17 cellular contexts compared by ENCODE assay signal in genomic region chr20:44109951-44110361, GRCh38.
DNase-seq lines count a peak whose midpoint lies in the region; ATAC-seq and TF ChIP-seq lines count a peak whose summit lies in the region.
"Had no signal": no experiment of that assay in that cellular context is flagged by ENCODE, and none has a peak within 500 bp of the region (broad histone marks: within the 10 kb centered on the region; RNA-seq: fewer than 3 reads in every experiment).

No MANE protein-coding gene starts in this region.

- H3K9me3 ChIP-seq in cardiac muscle cell (ENCODE audit: low read depth) (no peaks in the 10 kb centered on the region), testis (no peaks in the 10 kb centered on the region), GM23248 (ENCODE audit: low read depth) (no peaks in the 10 kb centered on the region)

- peaks cover 2% of the 10 kb centered on the region for H3K9me3 Mint-ChIP-seq in activated CD8-positive, alpha-beta memory T cell treated with anti-CD3 and anti-CD28 coated beads, Interleukin-2, amount 10 ng/mL, durations not matched to agents 7 days and 5 days (ENCODE audit: low read depth)

- no peak overlapping the region for H3K4me3 ChIP-seq in cardiac muscle cell
- H3K4me3 ChIP-seq in testis = no peak overlapping the region
- H3K4me3 ChIP-seq in GM23248 = no peak overlapping the region
- H3K4me3 ChIP-seq: A549 had no signal

- H3F3A ChIP-seq in GM23248 (ENCODE audit: insufficient read depth) = no peaks in the 10 kb centered on the region

- peaks cover 18% of the 10 kb centered on the region for H3K36me3 ChIP-seq in cardiac muscle cell
- no peaks in the 10 kb centered on the region for H3K36me3 ChIP-seq in testis (ENCODE audit: low read depth, missing control alignments)
- no peaks in the 10 kb centered on the region for H3K36me3 ChIP-seq in GM23248 (ENCODE audit: low read depth)

- H3K27ac ChIP-seq in cardiac muscle cell = peak overlapping the region; percentile 32
- H3K27ac ChIP-seq in testis = no peak overlapping the region
- H3K27ac ChIP-seq in GM23248 = no peak overlapping the region
- H3K27ac ChIP-seq: A549 had no signal

- peak; percentile 37 for DNase-seq in activated CD8-positive, alpha-beta memory T cell treated with anti-CD3 and anti-CD28 coated beads for 24 hours
- DNase-seq in activated CD8-positive, alpha-beta memory T cell treated with anti-CD3 and anti-CD28 coated beads, Interleukin-2, amount 10 ng/mL, durations not matched to agents 7 days and 5 days = no peak
- peak; percentile 18 for DNase-seq in SW480 (ENCODE audit: low spot score)
- peak in 1 of 2 donors; percentile 74 for DNase-seq in cardiac muscle cell (ENCODE audit: low read depth in 1 of 2, low spot score in 1 of 2)
- peak; percentile 25 for DNase-seq in testis
- DNase-seq in NCI-H1092 treated with DMSO at 0.1 percent for 48 hours (lab: John Stamatoyannopoulos, UW) = no peak
- DNase-seq in GM23248 = no peak
- DNase-seq in HEK293T (ENCODE audit: extremely low spot score) = no peak
- DNase-seq: activated CD4-positive, alpha-beta memory T cell treated with anti-CD3 and anti-CD28 coated beads for 36 hours; activated naive CD4-positive, alpha-beta T cell treated with anti-CD3 and anti-CD28 coated beads, Interleukin-2, amount 10 ng/mL, durations not matched to agents 7 days and 5 days; DMS79 treated with DMSO at 0.1 percent for 48 hours; midbrain; NCI-H1417; NCI-H774; substantia nigra had no signal

- H3K4me1 ChIP-seq in cardiac muscle cell (ENCODE audit: low read depth) (peaks cover 3% of the 10 kb centered on the region), testis (no peaks in the 10 kb centered on the region), GM23248 (ENCODE audit: insufficient read depth) (no peaks in the 10 kb centered on the region)
- H3K4me1 ChIP-seq: A549 had no signal

- no peak overlapping the region for H3K9ac ChIP-seq in GM23248

- no peaks in the 10 kb centered on the region for H3K79me2 ChIP-seq in GM23248 (ENCODE audit: insufficient read depth)

- peaks cover 45% of the 10 kb centered on the region for H3K27me3 Mint-ChIP-seq in activated CD8-positive, alpha-beta memory T cell treated with anti-CD3 and anti-CD28 coated beads, Interleukin-2, amount 10 ng/mL, durations not matched to agents 7 days and 5 days

- no peak overlapping the region for H3K4me2 ChIP-seq in GM23248 (ENCODE audit: unreplicated experiment)
- H3K4me2 ChIP-seq: A549 had no signal

- POLR2A ChIA-PET in HEK293T (lab: Yijun Ruan, JAX) = no interaction called here

- H3K4me3 Mint-ChIP-seq in activated CD8-positive, alpha-beta memory T cell treated with anti-CD3 and anti-CD28 coated beads, Interleukin-2, amount 10 ng/mL, durations not matched to agents 7 days and 5 days = no peak overlapping the region
- H3K4me3 Mint-ChIP-seq: activated CD4-positive, alpha-beta memory T cell treated with anti-CD3 and anti-CD28 coated beads for 36 hours; activated naive CD4-positive, alpha-beta T cell treated with anti-CD3 and anti-CD28 coated beads, Interleukin-2, amount 10 ng/mL, durations not matched to agents 7 days and 5 days; dendritic cell treated with granulocyte-macrophage colony-stimulating factor and Interleukin-4, amounts not matched to agents 40 ng/mL and 50 ng/mL, for 4 days had no signal

- no peaks in the 10 kb centered on the region for H3K36me3 Mint-ChIP-seq in activated CD8-positive, alpha-beta memory T cell treated with anti-CD3 and anti-CD28 coated beads, Interleukin-2, amount 10 ng/mL, durations not matched to agents 7 days and 5 days
- H3K36me3 Mint-ChIP-seq: activated naive CD4-positive, alpha-beta T cell treated with anti-CD3 and anti-CD28 coated beads, Interleukin-2, amount 10 ng/mL, durations not matched to agents 7 days and 5 days had no signal

- no peak for TF ChIP-seq POLR2A in testis (IDR thresholded peaks at IDR 0.05)

- ATAC-seq in activated CD8-positive, alpha-beta memory T cell treated with anti-CD3 and anti-CD28 coated beads, Interleukin-2, amount 10 ng/mL, durations not matched to agents 7 days and 5 days = no peak

- H3K27me3 ChIP-seq in cardiac muscle cell = no peaks in the 10 kb centered on the region
- no peaks in the 10 kb centered on the region for H3K27me3 ChIP-seq in testis
- H3K27me3 ChIP-seq in GM23248 (replicated peaks; ENCODE audit: insufficient read depth) = no peaks in the 10 kb centered on the region

- 44 to 58% methylated on average over 5 of the region's 5 CpGs for WGBS in testis, 2 donors
- 29 to 39% methylated on average over 5 of the region's 5 CpGs for WGBS in GM23248 (ENCODE audit: low coverage in 1 of 2, low lambda C conversion rate in 2 of 2, missing lambda C conversion rate in 2 of 2), 2 experiments

- H3K4me1 Mint-ChIP-seq in activated CD8-positive, alpha-beta memory T cell treated with anti-CD3 and anti-CD28 coated beads, Interleukin-2, amount 10 ng/mL, durations not matched to agents 7 days and 5 days = no peaks in the 10 kb centered on the region

- no peak overlapping the region for H3K27ac Mint-ChIP-seq in activated CD8-positive, alpha-beta memory T cell treated with anti-CD3 and anti-CD28 coated beads, Interleukin-2, amount 10 ng/mL, durations not matched to agents 7 days and 5 days
- H3K27ac Mint-ChIP-seq: activated CD4-positive, alpha-beta memory T cell treated with anti-CD3 and anti-CD28 coated beads for 36 hours; activated naive CD4-positive, alpha-beta T cell treated with anti-CD3 and anti-CD28 coated beads, Interleukin-2, amount 10 ng/mL, durations not matched to agents 7 days and 5 days; dendritic cell treated with granulocyte-macrophage colony-stimulating factor and Interleukin-4, amounts not matched to agents 40 ng/mL and 50 ng/mL, for 4 days had no signal

- intact Hi-C loops in testis (cut with DNase I; ENCODE audit: low total_unique reads) = no loop called here

- TF ChIP-seq CTCF in cardiac muscle cell (IDR thresholded peaks at IDR 0.05; ENCODE audit: low read depth, low read length) (peak; percentile 54), testis (IDR thresholded peaks at IDR 0.05) (no peak)

- in situ Hi-C loops in GM23248 (cut with MboI) = loop anchor here (10.0 kb wide), 2 partner anchors 205 to 355 kb away; partner anchors contain the start of gene FITM2

- H4K20me1 ChIP-seq in GM23248 (ENCODE audit: insufficient read depth) = no peaks in the 10 kb centered on the region

- CTCF ChIA-PET in activated CD8-positive, alpha-beta memory T cell treated with anti-CD3 and anti-CD28 coated beads, Interleukin-2, amount 10 ng/mL, durations not matched to agents 7 days and 5 days (lab: Charles Lee) = no interaction called here
- CTCF ChIA-PET in HEK293T (lab: Yijun Ruan, JAX) = interaction anchor here (0.6 to 4.3 kb wide), 2 partner anchors 80 kb away, joined by 3 to 21 read pairs; no protein-coding TSS in a partner anchor

- no peak overlapping the region for H2AFZ ChIP-seq in GM23248

- no peaks in the 10 kb centered on the region for H3K9me2 ChIP-seq in GM23248 (ENCODE audit: insufficient read depth)

TF ChIP-seq in HEK293T, 16 proteins besides CTCF, POLR2A, EP300 and RAD21:
- TF ChIP-seq, protein P1, sequence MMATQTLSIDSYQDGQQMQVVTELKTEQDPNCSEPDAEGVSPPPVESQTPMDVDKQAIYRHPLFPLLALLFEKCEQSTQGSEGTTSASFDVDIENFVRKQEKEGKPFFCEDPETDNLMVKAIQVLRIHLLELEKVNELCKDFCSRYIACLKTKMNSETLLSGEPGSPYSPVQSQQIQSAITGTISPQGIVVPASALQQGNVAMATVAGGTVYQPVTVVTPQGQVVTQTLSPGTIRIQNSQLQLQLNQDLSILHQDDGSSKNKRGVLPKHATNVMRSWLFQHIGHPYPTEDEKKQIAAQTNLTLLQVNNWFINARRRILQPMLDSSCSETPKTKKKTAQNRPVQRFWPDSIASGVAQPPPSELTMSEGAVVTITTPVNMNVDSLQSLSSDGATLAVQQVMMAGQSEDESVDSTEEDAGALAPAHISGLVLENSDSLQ (IDR thresholded peaks at IDR 0.05) = no peak
- TF ChIP-seq ARNT (IDR thresholded peaks at IDR 0.05) (no peak), BHLHE40 (IDR thresholded peaks at IDR 0.05; ENCODE audit: borderline replicate concordance) (no peak), FOXM1 (IDR thresholded peaks at IDR 0.05; ENCODE audit: borderline replicate concordance) (no peak), L3MBTL2 (conservative IDR thresholded peaks at IDR 0.05) (no peak), SP1 (IDR thresholded peaks at IDR 0.05) (no peak), FOXA1 (IDR thresholded peaks at IDR 0.05) (no peak), LEF1 (IDR thresholded peaks at IDR 0.05; ENCODE audit: borderline replicate concordance) (no peak), HDGF (IDR thresholded peaks at IDR 0.05; ENCODE audit: borderline replicate concordance) (no peak), CTBP1 (IDR thresholded peaks at IDR 0.05; ENCODE audit: borderline replicate concordance) (no peak), FOXK2 (IDR thresholded peaks at IDR 0.05) (no peak), NFRKB (IDR thresholded peaks at IDR 0.05) (no peak), TARDBP (IDR thresholded peaks at IDR 0.05) (no peak), ZNF384 (IDR thresholded peaks at IDR 0.05) (no peak), SUZ12 (IDR thresholded peaks at IDR 0.05) (no peak), ELF4 (IDR thresholded peaks at IDR 0.05) (no peak)

Comparison
In these comparisons a context has a peak if more than half of its experiments do, and no peak if none do; other contexts are left out.
1. DNase-seq: peak in activated CD8-positive, alpha-beta memory T cell treated with anti-CD3 and anti-CD28 coated beads for 24 hours (single experiment), SW480 (single experiment) and testis (single experiment); none in activated CD8-positive, alpha-beta memory T cell treated with anti-CD3 and anti-CD28 coated beads, Interleukin-2, amount 10 ng/mL, durations not matched to agents 7 days and 5 days (single experiment), NCI-H1092 treated with DMSO at 0.1 percent for 48 hours (single experiment), GM23248 (single experiment) and HEK293T (single experiment).